ENCODE assay signal across 2 cellular contexts in the genomic region with DNA sequence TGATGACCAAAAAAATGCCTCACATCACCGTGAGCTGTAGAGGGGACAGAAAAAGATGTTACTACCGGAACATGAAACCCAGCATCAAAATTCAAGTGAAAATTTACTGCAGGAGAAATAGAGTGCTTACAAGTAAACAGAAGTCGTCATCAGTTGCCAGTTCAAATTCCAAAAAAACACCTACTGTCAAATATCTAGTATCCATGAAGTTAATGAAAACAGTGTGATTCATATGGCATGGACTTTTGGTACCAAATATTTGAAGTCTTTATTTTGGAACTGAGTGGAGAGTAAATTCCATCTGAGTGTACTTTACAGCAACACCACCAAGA.
TF ChIP-seq lines count a peak whose summit lies in the region.

No MANE protein-coding gene starts in this region.

TF ChIP-seq in GM23338, 12 proteins besides CTCF, POLR2A, EP300 and RAD21 (continued from another document):
- TF ChIP-seq, protein P1, sequence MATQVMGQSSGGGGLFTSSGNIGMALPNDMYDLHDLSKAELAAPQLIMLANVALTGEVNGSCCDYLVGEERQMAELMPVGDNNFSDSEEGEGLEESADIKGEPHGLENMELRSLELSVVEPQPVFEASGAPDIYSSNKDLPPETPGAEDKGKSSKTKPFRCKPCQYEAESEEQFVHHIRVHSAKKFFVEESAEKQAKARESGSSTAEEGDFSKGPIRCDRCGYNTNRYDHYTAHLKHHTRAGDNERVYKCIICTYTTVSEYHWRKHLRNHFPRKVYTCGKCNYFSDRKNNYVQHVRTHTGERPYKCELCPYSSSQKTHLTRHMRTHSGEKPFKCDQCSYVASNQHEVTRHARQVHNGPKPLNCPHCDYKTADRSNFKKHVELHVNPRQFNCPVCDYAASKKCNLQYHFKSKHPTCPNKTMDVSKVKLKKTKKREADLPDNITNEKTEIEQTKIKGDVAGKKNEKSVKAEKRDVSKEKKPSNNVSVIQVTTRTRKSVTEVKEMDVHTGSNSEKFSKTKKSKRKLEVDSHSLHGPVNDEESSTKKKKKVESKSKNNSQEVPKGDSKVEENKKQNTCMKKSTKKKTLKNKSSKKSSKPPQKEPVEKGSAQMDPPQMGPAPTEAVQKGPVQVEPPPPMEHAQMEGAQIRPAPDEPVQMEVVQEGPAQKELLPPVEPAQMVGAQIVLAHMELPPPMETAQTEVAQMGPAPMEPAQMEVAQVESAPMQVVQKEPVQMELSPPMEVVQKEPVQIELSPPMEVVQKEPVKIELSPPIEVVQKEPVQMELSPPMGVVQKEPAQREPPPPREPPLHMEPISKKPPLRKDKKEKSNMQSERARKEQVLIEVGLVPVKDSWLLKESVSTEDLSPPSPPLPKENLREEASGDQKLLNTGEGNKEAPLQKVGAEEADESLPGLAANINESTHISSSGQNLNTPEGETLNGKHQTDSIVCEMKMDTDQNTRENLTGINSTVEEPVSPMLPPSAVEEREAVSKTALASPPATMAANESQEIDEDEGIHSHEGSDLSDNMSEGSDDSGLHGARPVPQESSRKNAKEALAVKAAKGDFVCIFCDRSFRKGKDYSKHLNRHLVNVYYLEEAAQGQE (IDR thresholded peaks at IDR 0.05; ENCODE audit: unreplicated experiment), result no peak

TF ChIP-seq in HepG2, 621 proteins besides CTCF, POLR2A, EP300 and RAD21 (continued from another document):
- TF ChIP-seq, protein P2, sequence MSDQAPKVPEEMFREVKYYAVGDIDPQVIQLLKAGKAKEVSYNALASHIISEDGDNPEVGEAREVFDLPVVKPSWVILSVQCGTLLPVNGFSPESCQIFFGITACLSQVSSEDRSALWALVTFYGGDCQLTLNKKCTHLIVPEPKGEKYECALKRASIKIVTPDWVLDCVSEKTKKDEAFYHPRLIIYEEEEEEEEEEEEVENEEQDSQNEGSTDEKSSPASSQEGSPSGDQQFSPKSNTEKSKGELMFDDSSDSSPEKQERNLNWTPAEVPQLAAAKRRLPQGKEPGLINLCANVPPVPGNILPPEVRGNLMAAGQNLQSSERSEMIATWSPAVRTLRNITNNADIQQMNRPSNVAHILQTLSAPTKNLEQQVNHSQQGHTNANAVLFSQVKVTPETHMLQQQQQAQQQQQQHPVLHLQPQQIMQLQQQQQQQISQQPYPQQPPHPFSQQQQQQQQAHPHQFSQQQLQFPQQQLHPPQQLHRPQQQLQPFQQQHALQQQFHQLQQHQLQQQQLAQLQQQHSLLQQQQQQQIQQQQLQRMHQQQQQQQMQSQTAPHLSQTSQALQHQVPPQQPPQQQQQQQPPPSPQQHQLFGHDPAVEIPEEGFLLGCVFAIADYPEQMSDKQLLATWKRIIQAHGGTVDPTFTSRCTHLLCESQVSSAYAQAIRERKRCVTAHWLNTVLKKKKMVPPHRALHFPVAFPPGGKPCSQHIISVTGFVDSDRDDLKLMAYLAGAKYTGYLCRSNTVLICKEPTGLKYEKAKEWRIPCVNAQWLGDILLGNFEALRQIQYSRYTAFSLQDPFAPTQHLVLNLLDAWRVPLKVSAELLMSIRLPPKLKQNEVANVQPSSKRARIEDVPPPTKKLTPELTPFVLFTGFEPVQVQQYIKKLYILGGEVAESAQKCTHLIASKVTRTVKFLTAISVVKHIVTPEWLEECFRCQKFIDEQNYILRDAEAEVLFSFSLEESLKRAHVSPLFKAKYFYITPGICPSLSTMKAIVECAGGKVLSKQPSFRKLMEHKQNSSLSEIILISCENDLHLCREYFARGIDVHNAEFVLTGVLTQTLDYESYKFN (CRISPR knock-in tag; conservative IDR thresholded peaks at IDR 0.05), result peak; percentile 32; the same call in 1 of the 2 replicates
- TF ChIP-seq ZNF441 (CRISPR knock-in tag; IDR thresholded peaks at IDR 0.05; ENCODE audit: borderline replicate concordance) (no peak), ZNF782 (CRISPR knock-in tag; IDR thresholded peaks at IDR 0.05; ENCODE audit: borderline replicate concordance) (no peak), ZSCAN12 (CRISPR knock-in tag; IDR thresholded peaks at IDR 0.05) (no peak)
